12 cellular contexts compared by ENCODE assay signal in genomic region chr4:110898290-110898689, GRCh38.
A peak's percentile ranks its signal among the peaks of the same experiment; 100 is the strongest.
DNase-seq lines count a peak whose midpoint lies in the region; ATAC-seq and TF ChIP-seq lines count a peak whose summit lies in the region.
"Had no signal": no experiment of that assay in that cellular context is flagged by ENCODE, and none has a peak within 500 bp of the region (broad histone marks: within the 10 kb centered on the region; RNA-seq: fewer than 3 reads in every experiment).

No MANE protein-coding gene starts in this region.

- no peaks in the 10 kb centered on the region for H3K79me2 ChIP-seq in OCI-LY1 (ENCODE audit: insufficient read depth, low read length)

- H2AFZ ChIP-seq in OCI-LY1 (ENCODE audit: low read length) = 0 out of 2 replicates have a peak overlapping the region, but pooled peaks have one; percentile 7

- peak overlapping the region; percentile 20 for H3K4me2 ChIP-seq in OCI-LY1 (ENCODE audit: low read length)

- no peaks in the 10 kb centered on the region for H3F3A ChIP-seq in OCI-LY1 (ENCODE audit: insufficient read depth, low read length)

- no peak overlapping the region for H3K9ac ChIP-seq in OCI-LY1 (ENCODE audit: low read length)

- H3K9me3 ChIP-seq in OCI-LY1 (ENCODE audit: low read length) (no peaks in the 10 kb centered on the region), left ventricle myocardium inferior (replicated peaks) (no peaks in the 10 kb centered on the region)
- H3K9me3 ChIP-seq: psoas muscle had no signal

- H3K4me3 ChIP-seq in OCI-LY1 (ENCODE audit: low read depth, low read length, poor library complexity, severe bottlenecking) (no peak overlapping the region), left ventricle myocardium inferior (no peak overlapping the region)
- H3K4me3 ChIP-seq: psoas muscle had no signal

- no peaks in the 10 kb centered on the region for H3K9me2 ChIP-seq in OCI-LY1 (ENCODE audit: low read depth, low read length)

- intact Hi-C loops in left ventricle myocardium inferior (cut with micrococcal nuclease) = no loop called here

- no peak for DNase-seq in AG20443 (ENCODE audit: low spot score)
- DNase-seq in hypothalamus (lab: John Stamatoyannopoulos, UW) = no peak
- DNase-seq in left ventricle myocardium inferior = no peak
- DNase-seq: activated T-cell treated with anti-CD3 and anti-CD28 coated beads, Interleukin-2, amount 50 U/mL, for 24 hours; midbrain; NCI-H345; psoas muscle had no signal

- H3K4me1 ChIP-seq in OCI-LY1 (ENCODE audit: insufficient read depth, low read length, severe bottlenecking) (peaks cover 44% of the 10 kb centered on the region), left ventricle myocardium inferior (no peaks in the 10 kb centered on the region)
- H3K4me1 ChIP-seq: psoas muscle had no signal

- H3K27ac ChIP-seq in OCI-LY1 (ENCODE audit: low read depth, low read length, poor library complexity, severe bottlenecking) = peak overlapping the region; percentile 23
- no peak overlapping the region for H3K27ac ChIP-seq in left ventricle myocardium inferior (replicated peaks)
- H3K27ac ChIP-seq: psoas muscle had no signal

- TF ChIP-seq CTCF in OCI-LY1 (IDR thresholded peaks at IDR 0.05; ENCODE audit: low read length) (no peak), left ventricle myocardium inferior (IDR thresholded peaks at IDR 0.05; ENCODE audit: borderline replicate concordance) (no peak)

- no peaks in the 10 kb centered on the region for H3K27me3 ChIP-seq in OCI-LY1 (ENCODE audit: insufficient read depth, low read length)
- no peaks in the 10 kb centered on the region for H3K27me3 ChIP-seq in left ventricle myocardium inferior (ENCODE audit: low read depth)

- ATAC-seq in GM18858 (IDR thresholded peaks at IDR 0.05; ENCODE audit: unreplicated experiment) = peak; percentile 85
- ATAC-seq in GM21526 (IDR thresholded peaks at IDR 0.05; ENCODE audit: low FRiP score, unreplicated experiment) = peak; percentile 82
- ATAC-seq in HG03066 (IDR thresholded peaks at IDR 0.05; ENCODE audit: low read depth, unreplicated experiment) = peak; percentile 86
- ATAC-seq in SK-N-SH treated with all-trans-retinoic acid at 6 μM for 48 hours = no peak
- ATAC-seq: psoas muscle had no signal

- no peaks in the 10 kb centered on the region for H4K20me1 ChIP-seq in OCI-LY1 (ENCODE audit: insufficient read depth, low read length)

- no peaks in the 10 kb centered on the region for H3K36me3 ChIP-seq in OCI-LY1 (ENCODE audit: insufficient read depth, low read length)
- H3K36me3 ChIP-seq in left ventricle myocardium inferior = no peaks in the 10 kb centered on the region

TF ChIP-seq in SK-N-SH treated with all-trans-retinoic acid at 6 μM for 48 hours, 23 proteins besides CTCF, POLR2A, EP300 and RAD21:
- no peak for TF ChIP-seq GLIS3 (CRISPR knock-in tag; IDR thresholded peaks at IDR 0.05)
- TF ChIP-seq ZNF70 (CRISPR knock-in tag; IDR thresholded peaks at IDR 0.05) = no peak
